ENCODE assay signal across 14 cellular contexts in the genomic region with DNA sequence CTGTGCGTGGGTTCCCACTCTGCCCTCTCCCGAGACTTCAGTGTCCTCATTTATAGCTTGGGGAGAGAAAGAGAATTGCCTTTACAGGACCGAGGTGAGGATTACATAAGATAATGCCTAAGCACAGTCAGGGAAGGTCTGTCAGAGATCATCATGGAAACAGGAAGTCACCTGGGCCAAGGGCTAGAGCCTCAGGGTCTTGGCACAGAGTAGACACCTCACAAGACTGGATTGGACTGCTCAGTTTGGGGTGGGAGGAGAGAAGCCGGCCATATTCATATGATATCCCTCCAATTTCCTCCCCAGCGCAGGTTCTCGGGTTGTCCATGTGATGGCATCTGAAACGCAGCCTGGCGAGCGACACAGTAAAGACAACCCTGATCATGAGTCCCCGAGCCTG. TPM values are rescaled to one million over a fixed set of nuclear protein-coding genes. Genes with fewer than 3 reads are reported as not detected.
A peak's percentile ranks its signal among the peaks of the same experiment; 100 is the strongest.
DNase-seq lines count a peak whose midpoint lies in the region; ATAC-seq and TF ChIP-seq lines count a peak whose summit lies in the region.
"Had no signal": no experiment of that assay in that cellular context is flagged by ENCODE, and none has a peak within 500 bp of the region (broad histone marks: within the 10 kb centered on the region; RNA-seq: fewer than 3 reads in every experiment).

No MANE protein-coding gene starts in this region.

- H3K4me1 Mint-ChIP-seq in activated T-cell treated with anti-CD3 and anti-CD28 coated beads, Interleukin-2, amount 50 U/mL, for 24 hours (ENCODE audit: low read depth), result peaks cover 65% of the 10 kb centered on the region
- peaks cover 68% of the 10 kb centered on the region for H3K4me1 Mint-ChIP-seq in activated naive CD8-positive, alpha-beta T cell treated with anti-CD3 and anti-CD28 coated beads, Interleukin-2, amount 10 ng/mL, durations not matched to agents 7 days and 5 days
- H3K4me1 Mint-ChIP-seq in stimulated activated memory B cell treated with anti-CD40 and anti-IgM and Interleukin-4, amounts not matched to agents 10 μg/mL and 1 μg/mL and 100 μg/mL, for 72 hours, result peaks cover 86% of the 10 kb centered on the region
- peaks cover 9% of the 10 kb centered on the region for H3K4me1 Mint-ChIP-seq in glutamatergic neuron (ENCODE audit: low read depth, unreplicated experiment)

- no peak for DNase-seq in activated T-cell treated with anti-CD3 and anti-CD28 coated beads, Interleukin-2, amount 50 U/mL, for 24 hours
- no peak for DNase-seq in activated T-cell treated with anti-CD3 and anti-CD28 coated beads, Interleukin-2, amount 50 U/mL, for 1 hour
- DNase-seq in activated naive CD8-positive, alpha-beta T cell treated with anti-CD3 and anti-CD28 coated beads, Interleukin-2, amount 10 ng/mL, durations not matched to agents 7 days and 5 days, result no peak
- DNase-seq in glutamatergic neuron (no peak), head of caudate nucleus (no peak)
- DNase-seq: anterior cingulate cortex, gastrocnemius medialis, left cardiac atrium, T-helper 17 cell had no signal

- intact Hi-C loops in head of caudate nucleus (cut with DNase I), result no loop called here

- peak overlapping the region; percentile 68 for H3K9ac ChIP-seq in Loucy (ENCODE audit: low read depth, low read length, poor library complexity, severe bottlenecking)

- H3K4me3 Mint-ChIP-seq in activated T-cell treated with anti-CD3 and anti-CD28 coated beads, Interleukin-2, amount 50 U/mL, for 24 hours, result no peak overlapping the region
- H3K4me3 Mint-ChIP-seq in activated naive CD8-positive, alpha-beta T cell treated with anti-CD3 and anti-CD28 coated beads, Interleukin-2, amount 10 ng/mL, durations not matched to agents 7 days and 5 days, result peak overlapping the region; percentile 74
- peak overlapping the region; percentile 98 for H3K4me3 Mint-ChIP-seq in stimulated activated memory B cell treated with anti-CD40 and anti-IgM and Interleukin-4, amounts not matched to agents 10 μg/mL and 1 μg/mL and 100 μg/mL, for 72 hours
- no peak overlapping the region for H3K4me3 Mint-ChIP-seq in glutamatergic neuron (ENCODE audit: unreplicated experiment)
- H3K4me3 Mint-ChIP-seq: nephron, T-helper 17 cell had no signal

- H4K20me1 ChIP-seq in Loucy (ENCODE audit: insufficient read depth, low read length, poor library complexity, severe bottlenecking), result no peaks in the 10 kb centered on the region

- no peaks in the 10 kb centered on the region for H3K36me3 ChIP-seq in Loucy (ENCODE audit: insufficient read depth, low read length)
- H3K36me3 ChIP-seq: gastrocnemius medialis had no signal

- H3K79me2 ChIP-seq in Loucy (ENCODE audit: insufficient read depth, low read length), result peaks cover 54% of the 10 kb centered on the region

- peaks cover 27% of the 10 kb centered on the region for H3K27me3 Mint-ChIP-seq in activated T-cell treated with anti-CD3 and anti-CD28 coated beads, Interleukin-2, amount 50 U/mL, for 24 hours
- no peaks in the 10 kb centered on the region for H3K27me3 Mint-ChIP-seq in activated naive CD8-positive, alpha-beta T cell treated with anti-CD3 and anti-CD28 coated beads, Interleukin-2, amount 10 ng/mL, durations not matched to agents 7 days and 5 days
- no peaks in the 10 kb centered on the region for H3K27me3 Mint-ChIP-seq in stimulated activated memory B cell treated with anti-CD40 and anti-IgM and Interleukin-4, amounts not matched to agents 10 μg/mL and 1 μg/mL and 100 μg/mL, for 72 hours
- peaks cover 4% of the 10 kb centered on the region for H3K27me3 Mint-ChIP-seq in glutamatergic neuron (ENCODE audit: unreplicated experiment)

- H3K9me3 ChIP-seq in Loucy (ENCODE audit: insufficient read depth, low read depth, low read length), result no peaks in the 10 kb centered on the region
- H3K9me3 ChIP-seq: gastrocnemius medialis had no signal

- H3K27ac Mint-ChIP-seq in activated T-cell treated with anti-CD3 and anti-CD28 coated beads, Interleukin-2, amount 50 U/mL, for 24 hours, result peak overlapping the region; percentile 31
- peak overlapping the region; percentile 89 for H3K27ac Mint-ChIP-seq in activated naive CD8-positive, alpha-beta T cell treated with anti-CD3 and anti-CD28 coated beads, Interleukin-2, amount 10 ng/mL, durations not matched to agents 7 days and 5 days
- peak overlapping the region; percentile 91 for H3K27ac Mint-ChIP-seq in stimulated activated memory B cell treated with anti-CD40 and anti-IgM and Interleukin-4, amounts not matched to agents 10 μg/mL and 1 μg/mL and 100 μg/mL, for 72 hours
- no peak overlapping the region for H3K27ac Mint-ChIP-seq in glutamatergic neuron (ENCODE audit: unreplicated experiment)
- H3K27ac Mint-ChIP-seq: T-helper 17 cell had no signal

- peak overlapping the region; percentile 70 for H3K4me3 ChIP-seq in Loucy (ENCODE audit: low read length, poor library complexity, severe bottlenecking)
- H3K4me3 ChIP-seq: gastrocnemius medialis had no signal

- H3K9me3 Mint-ChIP-seq in activated T-cell treated with anti-CD3 and anti-CD28 coated beads, Interleukin-2, amount 50 U/mL, for 24 hours, result no peaks in the 10 kb centered on the region
- H3K9me3 Mint-ChIP-seq in activated naive CD8-positive, alpha-beta T cell treated with anti-CD3 and anti-CD28 coated beads, Interleukin-2, amount 10 ng/mL, durations not matched to agents 7 days and 5 days, result no peaks in the 10 kb centered on the region
- no peaks in the 10 kb centered on the region for H3K9me3 Mint-ChIP-seq in stimulated activated memory B cell treated with anti-CD40 and anti-IgM and Interleukin-4, amounts not matched to agents 10 μg/mL and 1 μg/mL and 100 μg/mL, for 72 hours
- H3K9me3 Mint-ChIP-seq in glutamatergic neuron (ENCODE audit: unreplicated experiment), result no peaks in the 10 kb centered on the region
- H3K9me3 Mint-ChIP-seq: nephron had no signal

- TF ChIP-seq CTCF in Loucy (conservative IDR thresholded peaks at IDR 0.05; ENCODE audit: low read length) (no peak), glutamatergic neuron (IDR thresholded peaks at IDR 0.05; ENCODE audit: partially characterized antibody, unreplicated experiment) (no peak)

- H3K27me3 ChIP-seq in Loucy (ENCODE audit: insufficient read depth, low read length, poor library complexity, severe bottlenecking), result no peaks in the 10 kb centered on the region

- no peaks in the 10 kb centered on the region for H3K9me2 ChIP-seq in Loucy (replicated peaks; ENCODE audit: low read depth, low read length)

- POLR2A ChIA-PET in activated naive CD8-positive, alpha-beta T cell treated with anti-CD3 and anti-CD28 coated beads, Interleukin-2, amount 10 ng/mL, durations not matched to agents 7 days and 5 days (lab: Charles Lee), result interaction anchor here (0.7 to 2.1 kb wide), 9 partner anchors 13 to 218 kb away, joined by 3 to 6 read pairs (median 3); partner anchors contain the start of genes ELOA, HMGCL and RPL11

- H2AFZ ChIP-seq in Loucy (ENCODE audit: low read length), result peak overlapping the region; percentile 55

- peak overlapping the region; percentile 80 for H3K4me2 ChIP-seq in Loucy (ENCODE audit: low read depth, low read length, poor library complexity, severe bottlenecking)

- peaks cover 72% of the 10 kb centered on the region for H3K4me1 ChIP-seq in Loucy (ENCODE audit: insufficient read depth, low read length, poor library complexity, severe bottlenecking)
- H3K4me1 ChIP-seq: gastrocnemius medialis had no signal

- H3F3A ChIP-seq in Loucy (ENCODE audit: low read depth), result no peaks in the 10 kb centered on the region

- no peaks in the 10 kb centered on the region for H3K36me3 Mint-ChIP-seq in activated T-cell treated with anti-CD3 and anti-CD28 coated beads, Interleukin-2, amount 50 U/mL, for 24 hours (ENCODE audit: low read depth)
- H3K36me3 Mint-ChIP-seq in activated naive CD8-positive, alpha-beta T cell treated with anti-CD3 and anti-CD28 coated beads, Interleukin-2, amount 10 ng/mL, durations not matched to agents 7 days and 5 days, result peaks cover 2% of the 10 kb centered on the region
- H3K36me3 Mint-ChIP-seq in stimulated activated memory B cell treated with anti-CD40 and anti-IgM and Interleukin-4, amounts not matched to agents 10 μg/mL and 1 μg/mL and 100 μg/mL, for 72 hours, result peaks cover 64% of the 10 kb centered on the region
- H3K36me3 Mint-ChIP-seq in glutamatergic neuron (ENCODE audit: unreplicated experiment), result no peaks in the 10 kb centered on the region

- ATAC-seq in activated naive CD8-positive, alpha-beta T cell treated with anti-CD3 and anti-CD28 coated beads, Interleukin-2, amount 10 ng/mL, durations not matched to agents 7 days and 5 days (ENCODE audit: low read depth), result peak; percentile 23
- ATAC-seq in stimulated activated memory B cell treated with anti-CD40 and anti-IgM and Interleukin-4, amounts not matched to agents 10 μg/mL and 1 μg/mL and 100 μg/mL, for 72 hours, result peak; percentile 59
- ATAC-seq in GM19452 (IDR thresholded peaks at IDR 0.05; ENCODE audit: unreplicated experiment), result no peak

RNA-seq across cellular contexts. Expression of gene CNR2, which starts 3.8 kb away (rescaled TPM):
- 1 to 10 TPM; 2.0 TPM for total RNA-seq in activated naive CD8-positive, alpha-beta T cell treated with anti-CD3 and anti-CD28 coated beads, Interleukin-2, amount 10 ng/mL, durations not matched to agents 7 days and 5 days
- total RNA-seq in glutamatergic neuron (ENCODE audit: unreplicated experiment), result not detected
- total RNA-seq: gastrocnemius medialis, left cardiac atrium, ureter had no signal

RNA-seq across cellular contexts. Expression of gene FUCA1, which starts 41.3 kb away (rescaled TPM):
- total RNA-seq in activated naive CD8-positive, alpha-beta T cell treated with anti-CD3 and anti-CD28 coated beads, Interleukin-2, amount 10 ng/mL, durations not matched to agents 7 days and 5 days, result 10 to 100 TPM; 17.2 to 19.6 TPM
- total RNA-seq in glutamatergic neuron (ENCODE audit: unreplicated experiment), result 8.8 TPM

RNA-seq across cellular contexts. Expression of gene PNRC2, which starts 50.2 kb away (rescaled TPM):
- 100 to 1,000 TPM; 188 to 200 TPM for total RNA-seq in activated naive CD8-positive, alpha-beta T cell treated with anti-CD3 and anti-CD28 coated beads, Interleukin-2, amount 10 ng/mL, durations not matched to agents 7 days and 5 days
- 106 TPM for total RNA-seq in glutamatergic neuron (ENCODE audit: unreplicated experiment)

Comparison
In these comparisons a context has a peak if more than half of its experiments do, and no peak if none do; other contexts are left out.
1. H3K4me3 Mint-ChIP-seq: peak in activated naive CD8-positive, alpha-beta T cell treated with anti-CD3 and anti-CD28 coated beads, Interleukin-2, amount 10 ng/mL, durations not matched to agents 7 days and 5 days (single experiment) and stimulated activated memory B cell treated with anti-CD40 and anti-IgM and Interleukin-4, amounts not matched to agents 10 μg/mL and 1 μg/mL and 100 μg/mL, for 72 hours (single experiment); none in activated T-cell treated with anti-CD3 and anti-CD28 coated beads, Interleukin-2, amount 50 U/mL, for 24 hours (single experiment) and glutamatergic neuron (single experiment).